In genomic region chr4:7045961-7046921, GRCh38 we compare ENCODE assay signal across 8 cellular contexts. TPM values are rescaled to one million over a fixed set of nuclear protein-coding genes. Genes with fewer than 3 reads are reported as not detected.
DNase-seq lines count a peak whose midpoint lies in the region; ATAC-seq and TF ChIP-seq lines count a peak whose summit lies in the region.

No MANE protein-coding gene starts in this region.

- H3K27ac ChIP-seq in Peyer's patch = peak overlapping the region in 1 of 4 donors; percentile 29
- no peak overlapping the region for H3K27ac ChIP-seq in A673 (ENCODE audit: low read depth, low read length, poor library complexity, severe bottlenecking)

- H3K36me3 ChIP-seq in BE2C = no peaks in the 10 kb centered on the region; the same call in 1 of the 2 replicates
- peaks cover 0 to 5% (median 0%) of the 10 kb centered on the region in 3 donors for H3K36me3 ChIP-seq in Peyer's patch
- no peaks in the 10 kb centered on the region for H3K36me3 ChIP-seq in A673 (ENCODE audit: insufficient read depth, low read length, poor library complexity, severe bottlenecking)

- intact Hi-C loops in A673 (cut with micrococcal nuclease; ENCODE audit: unreplicated experiment) = no loop called here

- no peak for TF ChIP-seq POLR2A in Peyer's patch (IDR thresholded peaks at IDR 0.05)

- CTCF ChIA-PET in A673 (lab: Charles Lee) = no interaction called here

- ATAC-seq in GM19351 (IDR thresholded peaks at IDR 0.05; ENCODE audit: unreplicated experiment) = peak; percentile 36
- peak; percentile 19 for ATAC-seq in left lobe of liver
- ATAC-seq in HG02852 (IDR thresholded peaks at IDR 0.05; ENCODE audit: unreplicated experiment) = no peak

- H3K27me3 ChIP-seq in BE2C = no peaks in the 10 kb centered on the region
- no peaks in the 10 kb centered on the region for H3K27me3 ChIP-seq in Peyer's patch
- no peaks in the 10 kb centered on the region for H3K27me3 ChIP-seq in A673 (replicated peaks; ENCODE audit: insufficient read depth, low read depth, low read length, poor library complexity)

- POLR2A ChIA-PET in A673 (lab: Charles Lee; ENCODE audit: low non-redundant PET) = no interaction called here

- peak; percentile 34 for DNase-seq in BE2C
- DNase-seq in Peyer's patch = peak in 2 of 3 donors; percentile 56 to 64
- DNase-seq in left lobe of liver (ENCODE audit: low spot score) = peak; percentile 66
- DNase-seq in A673 (ENCODE audit: low spot score) = no peak
- no peak for DNase-seq in NCI-H510A treated with DMSO at 0.1 percent for 48 hours (lab: John Stamatoyannopoulos, UW)
- no peak for DNase-seq in NOMO-1 treated with dmso at 0.1 percent for 144 hours (lab: John Stamatoyannopoulos, UW; ENCODE audit: unreplicated experiment)

- H3K4me1 ChIP-seq in BE2C = peaks cover 14% of the 10 kb centered on the region; the same call in 1 of the 2 replicates
- H3K4me1 ChIP-seq in Peyer's patch = peaks cover 4 to 40% (median 27%) of the 10 kb centered on the region in 4 donors
- peaks cover 16% of the 10 kb centered on the region for H3K4me1 ChIP-seq in A673 (ENCODE audit: insufficient read depth, low read length, poor library complexity, severe bottlenecking)

- TF ChIP-seq CTCF in BE2C (IDR thresholded peaks at IDR 0.05; ENCODE audit: low read depth, low read length) (no peak), Peyer's patch (IDR thresholded peaks at IDR 0.05) (no peak), A673 (conservative IDR thresholded peaks at IDR 0.05; ENCODE audit: low read depth, low read length) (no peak)

- BruUV-seq in A673 (replicated peaks; lab: Mats Ljungman, UMichigan) = no TSS peak

- H3K9me3 ChIP-seq in BE2C (no peaks in the 10 kb centered on the region), Peyer's patch (no peaks in the 10 kb centered on the region), A673 (ENCODE audit: low read depth, low read length, poor library complexity, severe bottlenecking) (no peaks in the 10 kb centered on the region)

- H3K4me3 ChIP-seq in BE2C (ENCODE audit: low read depth, low read length) = peak overlapping the region; percentile 95
- H3K4me3 ChIP-seq in Peyer's patch = peak overlapping the region in 1 of 4 donors; percentile 4
- H3K4me3 ChIP-seq in A673 (ENCODE audit: low read depth, low read length, poor library complexity, severe bottlenecking) = no peak overlapping the region

RNA-seq across cellular contexts. Expression of gene TADA2B, which starts 3.1 kb away (rescaled TPM):
- 20.8 TPM for polyA plus RNA-seq in BE2C (2012; ENCODE audit: insufficient read depth, insufficient read length, low read depth)
- 10 to 100 TPM; 23.1 to 31.4 (median 27.8) TPM for total RNA-seq in Peyer's patch
- total RNA-seq in left lobe of liver = 18.6 TPM
- 15.2 and 15.4 TPM in 2 replicates for total RNA-seq in A673 (2021)

RNA-seq across cellular contexts. Expression of gene GRPEL1, which starts 21.6 kb away (rescaled TPM):
- 104 TPM for polyA plus RNA-seq in BE2C (2012; ENCODE audit: insufficient read depth, insufficient read length, low read depth)
- total RNA-seq in Peyer's patch (10 to 100 TPM; 13.2 to 35.4 (median 17.8) TPM), left lobe of liver (37.3 TPM), A673 (2021) (70.1 and 78.2 TPM in 2 replicates)

Comparison
In these comparisons a context has a peak if more than half of its experiments do, and no peak if none do; other contexts are left out.
1. DNase-seq: peak in BE2C (single experiment), Peyer's patch (2 of 3) and left lobe of liver (single experiment); none in A673 (single experiment), NCI-H510A treated with DMSO at 0.1 percent for 48 hours (single experiment) and NOMO-1 treated with dmso at 0.1 percent for 144 hours (single experiment).